10 cellular contexts compared by ENCODE assay signal in genomic region chr10:125037145-125037544, GRCh38.
DNase-seq lines count a peak whose midpoint lies in the region; ATAC-seq and TF ChIP-seq lines count a peak whose summit lies in the region.
"Had no signal": no experiment of that assay in that cellular context is flagged by ENCODE, and none has a peak within 500 bp of the region (broad histone marks: within the 10 kb centered on the region; RNA-seq: fewer than 3 reads in every experiment).

No MANE protein-coding gene starts in this region.

- H3K4me1 Mint-ChIP-seq in activated CD4-positive, alpha-beta memory T cell treated with anti-CD3 and anti-CD28 coated beads for 36 hours (ENCODE audit: low read depth), result no peaks in the 10 kb centered on the region

- H3K27ac Mint-ChIP-seq in activated CD4-positive, alpha-beta memory T cell treated with anti-CD3 and anti-CD28 coated beads for 36 hours, result no peak overlapping the region

- no peak for ATAC-seq in omental fat pad (ENCODE audit: low FRiP score)

- H3K36me3 Mint-ChIP-seq in activated CD4-positive, alpha-beta memory T cell treated with anti-CD3 and anti-CD28 coated beads for 36 hours, result no peaks in the 10 kb centered on the region

- POLR2A ChIA-PET in activated CD4-positive, alpha-beta memory T cell treated with anti-CD3 and anti-CD28 coated beads for 36 hours (lab: Charles Lee), result no interaction called here

- DNase-seq in Daoy (ENCODE audit: low read depth) (peak; percentile 73), NCI-H460 (ENCODE audit: extremely low read depth, low read depth) (peak; percentile 95), epithelial cell of esophagus (ENCODE audit: low read depth) (peak; percentile 96), mucosa of gallbladder (ENCODE audit: low spot score) (peak; percentile 60), NCI-H1436 treated with DMSO at 0.1 percent for 48 hours (lab: John Stamatoyannopoulos, UW) (no peak), omental fat pad (ENCODE audit: low spot score) (no peak), globus pallidus (ENCODE audit: low spot score) (no peak)
- DNase-seq in activated CD4-positive, alpha-beta memory T cell treated with anti-CD3 and anti-CD28 coated beads for 36 hours, result no peak
- DNase-seq: SJCRH30; stimulated activated CD4-positive, alpha-beta T cell treated with anti-CD3 and anti-CD28 coated beads, Interleukin-12 subunit alpha, Interleukin-12 subunit beta, amount 100 ng/mL, for 4 hours had no signal

- no peak overlapping the region for H3K4me3 Mint-ChIP-seq in activated CD4-positive, alpha-beta memory T cell treated with anti-CD3 and anti-CD28 coated beads for 36 hours

- no peaks in the 10 kb centered on the region for H3K9me3 Mint-ChIP-seq in activated CD4-positive, alpha-beta memory T cell treated with anti-CD3 and anti-CD28 coated beads for 36 hours

- CTCF ChIA-PET in activated CD4-positive, alpha-beta memory T cell treated with anti-CD3 and anti-CD28 coated beads for 36 hours (lab: Charles Lee), result interaction anchor here (0.9 to 1.3 kb wide), 2 partner anchors 11 to 23 kb away, joined by 3 read pairs; no protein-coding TSS in a partner anchor

- H3K4me3 ChIP-seq in epithelial cell of esophagus (ENCODE audit: low read length), result no peak overlapping the region
- H3K4me3 ChIP-seq: SJCRH30 had no signal

- intact Hi-C loops in activated CD4-positive, alpha-beta memory T cell treated with anti-CD3 and anti-CD28 coated beads for 36 hours (cut with micrococcal nuclease), result no loop called here

- no peak for TF ChIP-seq CTCF in epithelial cell of esophagus (IDR thresholded peaks at IDR 0.05; ENCODE audit: insufficient read depth, low read depth, low read length, missing control alignments)
- TF ChIP-seq CTCF in omental fat pad (IDR thresholded peaks at IDR 0.05), result no peak

- H3K27me3 Mint-ChIP-seq in activated CD4-positive, alpha-beta memory T cell treated with anti-CD3 and anti-CD28 coated beads for 36 hours, result peaks cover 6% of the 10 kb centered on the region

Comparison
In these comparisons a context has a peak if more than half of its experiments do, and no peak if none do; other contexts are left out.
1. DNase-seq: peak in Daoy (single experiment), NCI-H460 (single experiment), epithelial cell of esophagus (single experiment) and mucosa of gallbladder (single experiment); none in NCI-H1436 treated with DMSO at 0.1 percent for 48 hours (single experiment), omental fat pad (single experiment), activated CD4-positive, alpha-beta memory T cell treated with anti-CD3 and anti-CD28 coated beads for 36 hours (single experiment) and globus pallidus (single experiment).